2 cellular contexts compared by ENCODE assay signal in genomic region chr9:38108326-38108725, GRCh38.
TF ChIP-seq lines count a peak whose summit lies in the region.

No MANE protein-coding gene starts in this region.

TF ChIP-seq in K562, 482 proteins besides CTCF, POLR2A, EP300 and RAD21:
- TF ChIP-seq FOSL1 (tag; conservative IDR thresholded peaks at IDR 0.05) (0 out of 2 replicates have a peak, but pooled peaks have one; percentile 19), MNT (conservative IDR thresholded peaks at IDR 0.05) (no peak), USF1 (CRISPR knock-in tag; IDR thresholded peaks at IDR 0.05) (0 out of 2 replicates have a peak, but pooled peaks have one; percentile 15), KDM1A (IDR thresholded peaks at IDR 0.05) (peak in 1 of 2 experiments; percentile 32; a peak in 3 of 4 replicates), ADNP (tag; IDR thresholded peaks at IDR 0.05) (0 out of 2 replicates have a peak, but pooled peaks have one; percentile 42), KLF16 (IDR thresholded peaks at IDR 0.05) (no peak), NFATC3 (IDR thresholded peaks at IDR 0.05) (no peak), SIN3A (IDR thresholded peaks at IDR 0.05; ENCODE audit: borderline replicate concordance in 2 of 2, control insufficient read depth in 1 of 2, low read depth in 2 of 2, low read length in 2 of 2) (0 out of 4 replicates have a peak, but pooled peaks of 1 of the 2 experiments have one; percentile 3), GATA2 (CRISPR knock-in tag; IDR thresholded peaks at IDR 0.05) (no peak)
TF ChIP-seq in K562: peak in this region for 5.

TF ChIP-seq in HepG2, 621 proteins besides CTCF, POLR2A, EP300 and RAD21:
- TF ChIP-seq ZNF691 (CRISPR knock-in tag; IDR thresholded peaks at IDR 0.05; ENCODE audit: borderline replicate concordance, low read depth) (0 out of 2 replicates have a peak, but pooled peaks have one; percentile 34), FOSL1 (CRISPR knock-in tag; IDR thresholded peaks at IDR 0.05; ENCODE audit: borderline replicate concordance) (no peak)
